ENCODE assay signal across 2 cellular contexts in genomic region chr11:75490221-75491181, GRCh38.
TF ChIP-seq lines count a peak whose summit lies in the region.

No MANE protein-coding gene starts in this region.

TF ChIP-seq in Ishikawa, 13 proteins besides CTCF, POLR2A, EP300 and RAD21:
- no peak for TF ChIP-seq REST (IDR thresholded peaks at IDR 0.05; ENCODE audit: low read depth)
- TF ChIP-seq TCF12 (IDR thresholded peaks at IDR 0.05; ENCODE audit: low read depth) = peak; percentile 52; the same call in 1 of the 2 replicates
- TF ChIP-seq CREB1 (IDR thresholded peaks at IDR 0.05; ENCODE audit: low read depth) = no peak
- TF ChIP-seq TEAD4 (IDR thresholded peaks at IDR 0.05) = peak; percentile 73
- no peak for TF ChIP-seq USF1 (IDR thresholded peaks at IDR 0.05)
- no peak for TF ChIP-seq YY1 (IDR thresholded peaks at IDR 0.05; ENCODE audit: low read depth)
- 0 out of 2 replicates have a peak, but pooled peaks have one; percentile 52 for TF ChIP-seq ZBTB7A (IDR thresholded peaks at IDR 0.05; ENCODE audit: low read depth)
- TF ChIP-seq MAX (IDR thresholded peaks at IDR 0.05) = no peak

TF ChIP-seq in HepG2, 621 proteins besides CTCF, POLR2A, EP300 and RAD21:
- TF ChIP-seq ZNF670 (CRISPR knock-in tag; IDR thresholded peaks at IDR 0.05; ENCODE audit: borderline replicate concordance) = no peak
- TF ChIP-seq ZNF44 (CRISPR knock-in tag; IDR thresholded peaks at IDR 0.05) = no peak
- TF ChIP-seq ZHX1 (CRISPR knock-in tag; IDR thresholded peaks at IDR 0.05; ENCODE audit: low read depth) = no peak
- TF ChIP-seq ZHX2 (IDR thresholded peaks at IDR 0.05; ENCODE audit: low read depth) = no peak
- no peak for TF ChIP-seq ZHX2 (CRISPR knock-in tag; IDR thresholded peaks at IDR 0.05; ENCODE audit: borderline replicate concordance)
- TF ChIP-seq MNT (IDR thresholded peaks at IDR 0.05) = no peak
- TF ChIP-seq RELA (CRISPR knock-in tag; IDR thresholded peaks at IDR 0.05) = no peak
- no peak for TF ChIP-seq ZNF788 (CRISPR knock-in tag; IDR thresholded peaks at IDR 0.05; ENCODE audit: borderline replicate concordance)
- no peak for TF ChIP-seq HNRNPUL1 (IDR thresholded peaks at IDR 0.05; ENCODE audit: low read depth, low read length)
- TF ChIP-seq ISX (CRISPR knock-in tag; conservative IDR thresholded peaks at IDR 0.05) = no peak
- TF ChIP-seq ZSCAN5A (CRISPR knock-in tag; IDR thresholded peaks at IDR 0.05; ENCODE audit: borderline replicate concordance) = no peak
- no peak for TF ChIP-seq TARDBP (CRISPR knock-in tag; IDR thresholded peaks at IDR 0.05)
- no peak for TF ChIP-seq ZNF274 (CRISPR knock-in tag; IDR thresholded peaks at IDR 0.05)
- TF ChIP-seq TEAD3 (CRISPR knock-in tag; optimal IDR thresholded peaks at IDR 0.05; ENCODE audit: borderline replicate concordance) = no peak
- no peak for TF ChIP-seq SPEN (CRISPR knock-in tag; IDR thresholded peaks at IDR 0.05; ENCODE audit: low read depth)
- TF ChIP-seq ZNF263 (CRISPR knock-in tag; IDR thresholded peaks at IDR 0.05) = no peak
- TF ChIP-seq ZNF720 (CRISPR knock-in tag; IDR thresholded peaks at IDR 0.05) = no peak
- no peak for TF ChIP-seq FOXA3 (CRISPR knock-in tag; IDR thresholded peaks at IDR 0.05)
